ENCODE assay signal across 1 cellular context in the genomic region with DNA sequence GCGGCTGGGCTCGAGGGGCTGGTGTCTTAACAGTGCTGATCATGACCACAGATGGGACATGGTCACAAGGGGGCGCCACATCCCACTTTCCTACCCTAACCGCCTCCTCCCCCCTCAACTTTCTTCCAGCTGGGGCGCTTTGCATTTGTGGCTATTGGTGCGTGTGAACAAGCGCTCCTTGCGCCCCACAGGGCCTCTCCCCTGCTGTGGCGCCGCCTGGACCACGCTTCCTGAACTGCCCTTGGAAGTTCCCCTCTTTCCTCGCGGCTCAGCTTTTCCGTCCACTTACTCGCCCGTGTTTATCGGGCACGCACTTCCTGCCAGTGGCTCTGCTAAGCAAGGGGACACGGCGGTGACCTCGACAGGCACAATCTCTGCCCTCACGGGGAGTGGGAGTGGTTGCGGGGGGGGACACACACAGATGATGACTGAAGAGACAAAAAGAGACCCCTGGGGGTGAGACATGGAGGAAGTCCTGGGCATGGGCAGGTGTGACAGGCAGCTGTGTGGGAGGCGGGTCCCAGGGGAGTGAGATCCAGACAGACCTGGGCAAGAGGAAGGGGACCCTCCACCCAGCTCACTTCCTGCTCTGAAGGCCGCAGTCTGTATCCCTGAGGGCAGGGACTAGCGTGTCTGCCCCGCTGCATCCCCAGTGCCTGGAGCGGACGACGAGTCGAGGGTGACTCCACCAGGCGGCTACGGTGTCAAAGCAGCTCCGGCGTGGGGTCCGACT.
A peak's percentile ranks its signal among the peaks of the same experiment; 100 is the strongest.
TF ChIP-seq lines count a peak whose summit lies in the region.

No MANE protein-coding gene starts in this region.

TF ChIP-seq in K562, 482 proteins besides CTCF, POLR2A, EP300 and RAD21 (continued from another document):
- TF ChIP-seq, protein P1, sequence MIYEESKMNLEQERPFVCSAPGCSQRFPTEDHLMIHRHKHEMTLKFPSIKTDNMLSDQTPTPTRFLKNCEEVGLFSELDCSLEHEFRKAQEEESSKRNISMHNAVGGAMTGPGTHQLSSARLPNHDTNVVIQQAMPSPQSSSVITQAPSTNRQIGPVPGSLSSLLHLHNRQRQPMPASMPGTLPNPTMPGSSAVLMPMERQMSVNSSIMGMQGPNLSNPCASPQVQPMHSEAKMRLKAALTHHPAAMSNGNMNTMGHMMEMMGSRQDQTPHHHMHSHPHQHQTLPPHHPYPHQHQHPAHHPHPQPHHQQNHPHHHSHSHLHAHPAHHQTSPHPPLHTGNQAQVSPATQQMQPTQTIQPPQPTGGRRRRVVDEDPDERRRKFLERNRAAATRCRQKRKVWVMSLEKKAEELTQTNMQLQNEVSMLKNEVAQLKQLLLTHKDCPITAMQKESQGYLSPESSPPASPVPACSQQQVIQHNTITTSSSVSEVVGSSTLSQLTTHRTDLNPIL (CRISPR knock-in tag; IDR thresholded peaks at IDR 0.05) = no peak
- TF ChIP-seq HLTF (IDR thresholded peaks at IDR 0.05) (no peak), POLR2AphosphoS2 (IDR thresholded peaks at IDR 0.05; ENCODE audit: low read length) (no peak), MAFG (tag; conservative IDR thresholded peaks at IDR 0.05) (no peak), SMARCA5 (IDR thresholded peaks at IDR 0.05) (peak; percentile 21; the same call in 1 of the 2 replicates)
